In genomic region chr2:39593439-39594393, GRCh38 we compare ENCODE assay signal across 8 cellular contexts.
A peak's percentile ranks its signal among the peaks of the same experiment; 100 is the strongest.
DNase-seq lines count a peak whose midpoint lies in the region; ATAC-seq, FAIRE-seq and TF ChIP-seq lines count a peak whose summit lies in the region.

No MANE protein-coding gene starts in this region.

- peak; percentile 52 to 62 (median 53) for TF ChIP-seq CTCF in nephron (IDR thresholded peaks at IDR 0.05; ENCODE audit: unreplicated experiment in 3 of 3)

- H3K4me1 Mint-ChIP-seq in nephron: no peaks in the 10 kb centered on the region

- no peak for TF ChIP-seq POLR2A in erythroblast (IDR thresholded peaks at IDR 0.05; ENCODE audit: low read length)

- H3K4me3 Mint-ChIP-seq in nephron: no peak overlapping the region

- peaks cover 4% of the 10 kb centered on the region for H3K27me3 Mint-ChIP-seq in nephron (ENCODE audit: low read depth)

- ATAC-seq in HG03280 (IDR thresholded peaks at IDR 0.05; ENCODE audit: unreplicated experiment) (peak; percentile 52), HG03045 (IDR thresholded peaks at IDR 0.05; ENCODE audit: unreplicated experiment) (no peak)

- DNase-seq in GDM1 (lab: John Stamatoyannopoulos, UW) (peak; percentile 68), RCC 7860 (ENCODE audit: low spot score) (peak; percentile 29), erythroblast (lab: John Stamatoyannopoulos, UW) (peak; percentile 33 to 43), NCI-H1105 treated with DMSO at 0.1 percent for 48 hours (lab: John Stamatoyannopoulos, UW) (no peak)
- DNase-seq in NK-92 treated with Interleukin-12 subunit alpha and Interleukin-12 subunit beta, amount 100 ng/mL, for 24 hours (lab: John Stamatoyannopoulos, UW): no peak

- no peaks in the 10 kb centered on the region for H3K36me3 Mint-ChIP-seq in nephron (ENCODE audit: low read depth)

- peak overlapping the region in 1 of 3 experiments; percentile 51 for H3K27ac Mint-ChIP-seq in nephron

- FAIRE-seq in RCC 7860 (lab: Jason Lieb, UNC): no peak

- no peaks in the 10 kb centered on the region for H3K9me3 Mint-ChIP-seq in nephron

Comparison
In these comparisons a context has a peak if more than half of its experiments do, and no peak if none do; other contexts are left out.
1. DNase-seq: peak in GDM1 (single experiment), RCC 7860 (single experiment) and erythroblast (2 of 2); none in NK-92 treated with Interleukin-12 subunit alpha and Interleukin-12 subunit beta, amount 100 ng/mL, for 24 hours (single experiment) and NCI-H1105 treated with DMSO at 0.1 percent for 48 hours (single experiment).